In the genomic region with DNA sequence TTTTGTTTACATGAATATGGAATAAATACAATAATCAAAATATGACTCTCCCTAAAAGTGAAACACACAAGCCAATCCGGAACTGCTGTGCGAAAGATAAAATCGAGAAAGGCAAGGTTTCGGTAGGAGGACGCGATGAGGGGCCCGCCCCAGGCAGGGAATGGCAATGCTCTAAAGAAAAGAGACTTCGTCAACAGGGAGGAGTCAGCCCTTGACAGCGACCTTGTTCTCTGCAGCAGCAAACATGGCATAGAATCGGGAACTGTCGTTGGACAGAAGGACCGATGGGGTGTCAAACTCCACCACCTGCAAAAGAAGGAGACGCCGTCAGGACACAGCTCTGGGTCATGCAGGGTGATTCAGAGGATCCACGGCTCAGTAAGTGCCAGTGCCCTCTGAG, we compare ENCODE assay signal across 23 cellular contexts.
"Had no signal": no experiment of that assay in that cellular context is flagged by ENCODE, and none has a peak within 500 bp of the region (broad histone marks: within the 10 kb centered on the region; RNA-seq: fewer than 3 reads in every experiment).

No MANE protein-coding gene starts in this region.

- H2AFZ ChIP-seq: neural progenitor cell, parathyroid adenoma had no signal

- H3K79me2 ChIP-seq: parathyroid adenoma had no signal

- H3K36me3 ChIP-seq: neural progenitor cell, ovary had no signal

- H3K9ac ChIP-seq: neural progenitor cell, parathyroid adenoma had no signal

- H3K4me1 ChIP-seq: neural progenitor cell, psoas muscle, right lobe of liver, sigmoid colon, thyroid gland, tibial nerve, vagina had no signal

- H3K4me3 ChIP-seq: neural progenitor cell, ovary, psoas muscle, right lobe of liver, sigmoid colon, stomach, thoracic aorta, thyroid gland, tibial nerve, upper lobe of left lung, vagina had no signal

- FAIRE-seq: small intestine, urothelium cell line had no signal

- H3K4me2 ChIP-seq: neural progenitor cell had no signal

- H3K9me3 ChIP-seq: ovary, psoas muscle, right lobe of liver, sigmoid colon, stomach, thoracic aorta, thyroid gland, tibial nerve, upper lobe of left lung, vagina had no signal

- DNase-seq: occipital lobe; ovary; psoas muscle; right cardiac atrium; right lobe of liver; sigmoid colon; small intestine; stimulated activated CD4-positive, alpha-beta T cell treated with anti-CD3 and anti-CD28 coated beads, Interleukin-15, amount 100 ng/mL, for 24 hours; stimulated activated CD4-positive, alpha-beta T cell treated with anti-CD3 and anti-CD28 coated beads, Interleukin-2, amount 100 ng/mL, for 24 hours; stimulated activated CD4-positive, alpha-beta T cell treated with anti-CD3 and anti-CD28 coated beads, Interleukin-2, amount 100 ng/mL, for 48 hours; stimulated activated CD4-positive, alpha-beta T cell treated with anti-CD3 and anti-CD28 coated beads, Interleukin-4, amount 100 ng/mL, for 24 hours; stimulated activated naive B cell treated with anti-CD40 and anti-IgM and Interleukin-4, amounts not matched to agents 10 μg/mL and 1 μg/mL and 100 μg/mL, for 72 hours; stimulated activated naive CD4-positive, alpha-beta T cell treated with Interleukin-2 at 50 U/mL for 16 hours; stomach; thyroid gland; trophoblast cell; upper lobe of left lung had no signal

- H3K27ac ChIP-seq: neural progenitor cell, ovary, parathyroid adenoma, psoas muscle, right lobe of liver, sigmoid colon, stomach, thoracic aorta, thyroid gland, tibial nerve, upper lobe of left lung, vagina had no signal

- H3K27me3 ChIP-seq: neural progenitor cell, ovary, right lobe of liver, sigmoid colon, stomach, thyroid gland, tibial nerve, upper lobe of left lung, vagina had no signal
